In genomic region chr2:73263540-73264331, GRCh38 we compare ENCODE assay signal across 31 cellular contexts. TPM values are rescaled to one million over a fixed set of nuclear protein-coding genes. Genes with fewer than 3 reads are reported as not detected.
"Had no signal": no experiment of that assay in that cellular context is flagged by ENCODE, and none has a peak within 500 bp of the region (broad histone marks: within the 10 kb centered on the region; RNA-seq: fewer than 3 reads in every experiment).

No MANE protein-coding gene starts in this region.

- H3K4me3 Mint-ChIP-seq: activated CD4-positive, alpha-beta T cell treated with anti-CD3 and anti-CD28 coated beads, Interleukin-2, amount 10 ng/mL, durations not matched to agents 24 days and 14 days; activated CD8-positive, alpha-beta T cell treated with anti-CD3 and anti-CD28 coated beads for 36 hours; activated naive CD8-positive, alpha-beta T cell; activated naive CD8-positive, alpha-beta T cell treated with anti-CD3 and anti-CD28 coated beads, Interleukin-2, amount 50 U/mL, for 24 hours; activated T-cell treated with anti-CD3 and anti-CD28 coated beads, Interleukin-2, amount 50 U/mL, for 24 hours; brain had no signal

- H3K9me3 ChIP-seq: MG63 had no signal

- H3K27ac ChIP-seq: VCaP had no signal

- H3K27me3 ChIP-seq: MG63 had no signal

- DNase-seq: activated CD4-positive, alpha-beta T cell treated with anti-CD3 and anti-CD28 coated beads for 1 hour; activated CD4-positive, alpha-beta T cell treated with anti-CD3 and anti-CD28 coated beads, Interleukin-2, amount 10 ng/mL, durations not matched to agents 24 days and 14 days; activated CD4-positive, alpha-beta T cell treated with anti-CD3 and anti-CD28 coated beads, Interleukin-2, amount 50 U/mL, for 4 hours; activated CD4-positive, CD25-positive, alpha-beta regulatory T cell; activated CD8-positive, alpha-beta T cell treated with anti-CD3 and anti-CD28 coated beads for 36 hours; activated gamma-delta T cell; activated naive CD4-positive, alpha-beta T cell treated with Interleukin-2 at 50 U/mL for 16 hours; activated naive CD8-positive, alpha-beta T cell treated with anti-CD3 and anti-CD28 coated beads, Interleukin-2, amount 50 U/mL, for 24 hours; activated T-cell treated with anti-CD3 and anti-CD28 coated beads, Interleukin-2, amount 50 U/mL, for 24 hours; anterior cingulate cortex; Kasumi-1; KG1; MG63; NCI-H1048; NCI-H1105 treated with DMSO at 0.1 percent for 48 hours; NCI-H1436; NCI-H1694 treated with DMSO at 0.1 percent for 48 hours; NCI-H2029; NCI-H345; NCI-H524 treated with DMSO at 0.1 percent for 48 hours; SW 1271; T-helper 1 cell; T-helper 2 cell; T-helper 9 cell had no signal

- ATAC-seq: activated CD8-positive, alpha-beta T cell treated with anti-CD3 and anti-CD28 coated beads for 36 hours; activated naive CD8-positive, alpha-beta T cell treated with anti-CD3 and anti-CD28 coated beads, Interleukin-2, amount 50 U/mL, for 24 hours; Panc1 had no signal

- H3K27me3 Mint-ChIP-seq: activated CD4-positive, alpha-beta T cell treated with anti-CD3 and anti-CD28 coated beads, Interleukin-2, amount 10 ng/mL, durations not matched to agents 24 days and 14 days; activated CD8-positive, alpha-beta T cell treated with anti-CD3 and anti-CD28 coated beads for 36 hours; activated naive CD8-positive, alpha-beta T cell; activated naive CD8-positive, alpha-beta T cell treated with anti-CD3 and anti-CD28 coated beads, Interleukin-2, amount 50 U/mL, for 24 hours; activated T-cell treated with anti-CD3 and anti-CD28 coated beads, Interleukin-2, amount 50 U/mL, for 24 hours had no signal

- H3K9me3 Mint-ChIP-seq: activated CD4-positive, alpha-beta T cell treated with anti-CD3 and anti-CD28 coated beads, Interleukin-2, amount 10 ng/mL, durations not matched to agents 24 days and 14 days; activated CD8-positive, alpha-beta T cell treated with anti-CD3 and anti-CD28 coated beads for 36 hours; activated naive CD8-positive, alpha-beta T cell treated with anti-CD3 and anti-CD28 coated beads, Interleukin-2, amount 50 U/mL, for 24 hours; activated T-cell treated with anti-CD3 and anti-CD28 coated beads, Interleukin-2, amount 50 U/mL, for 24 hours; activated T-helper 2 cell treated with anti-CD3 and anti-CD28 coated beads, Interferon-gamma antibody, Interleukin-2, Interleukin-4, amounts not matched to agents 10 μg/mL and 5 μg/mL and 100 μg/mL, durations not matched to agents 14 hours and 24 hours and 36 hours; brain had no signal

- H3K4me3 ChIP-seq: MG63 had no signal

- H3K27ac Mint-ChIP-seq: activated CD4-positive, alpha-beta T cell treated with anti-CD3 and anti-CD28 coated beads, Interleukin-2, amount 10 ng/mL, durations not matched to agents 24 days and 14 days; activated CD8-positive, alpha-beta T cell treated with anti-CD3 and anti-CD28 coated beads for 36 hours; activated naive CD8-positive, alpha-beta T cell; activated naive CD8-positive, alpha-beta T cell treated with anti-CD3 and anti-CD28 coated beads, Interleukin-2, amount 50 U/mL, for 24 hours; activated T-cell treated with anti-CD3 and anti-CD28 coated beads, Interleukin-2, amount 50 U/mL, for 24 hours; activated T-helper 2 cell treated with anti-CD3 and anti-CD28 coated beads, Interferon-gamma antibody, Interleukin-2, Interleukin-4, amounts not matched to agents 10 μg/mL and 5 μg/mL and 100 μg/mL, durations not matched to agents 14 hours and 24 hours and 36 hours; brain had no signal

- H3K36me3 ChIP-seq: MG63 had no signal

RNA-seq across cellular contexts. Expression of gene EGR4, which starts 29.6 kb away (rescaled TPM):
- total RNA-seq: NCI-H460, RPMI7951 had no signal
